1 cellular context compared by ENCODE assay signal in genomic region chr6:27630727-27631613, GRCh38.
TF ChIP-seq lines count a peak whose summit lies in the region.

No MANE protein-coding gene starts in this region.

TF ChIP-seq in K562, 482 proteins besides CTCF, POLR2A, EP300 and RAD21 (continued from another document and continues in another):
- peak; percentile 56 for TF ChIP-seq CREB3 (tag; conservative IDR thresholded peaks at IDR 0.05; ENCODE audit: low read depth)
- TF ChIP-seq ZNF518B (CRISPR knock-in tag; IDR thresholded peaks at IDR 0.05): no peak
- no peak for TF ChIP-seq USF2 (CRISPR knock-in tag; IDR thresholded peaks at IDR 0.05)
- no peak for TF ChIP-seq ETS2 (tag; IDR thresholded peaks at IDR 0.05; ENCODE audit: borderline replicate concordance, poor library complexity, severe bottlenecking)
- TF ChIP-seq ZNF224 (CRISPR knock-in tag; IDR thresholded peaks at IDR 0.05): peak; percentile 93
- TF ChIP-seq TCF7L2 (IDR thresholded peaks at IDR 0.05; ENCODE audit: low read depth, low read length): no peak
- peak; percentile 77; the same call in 1 of the 2 replicates for TF ChIP-seq ZBTB49 (CRISPR knock-in tag; IDR thresholded peaks at IDR 0.05; ENCODE audit: borderline replicate concordance)
- TF ChIP-seq NFRKB (IDR thresholded peaks at IDR 0.05; ENCODE audit: low read depth): no peak
- TF ChIP-seq ZBTB11 (CRISPR knock-in tag; IDR thresholded peaks at IDR 0.05): 0 out of 6 replicates have a peak, but pooled peaks of 1 of the 3 experiments have one; percentile 41
- TF ChIP-seq ZNF449 (CRISPR knock-in tag; IDR thresholded peaks at IDR 0.05): peak; percentile 26; the same call in 1 of the 2 replicates
- TF ChIP-seq PHF21A (IDR thresholded peaks at IDR 0.05; ENCODE audit: borderline replicate concordance, low read depth): 0 out of 2 replicates have a peak, but pooled peaks have one; percentile 47
- TF ChIP-seq PPARD (CRISPR knock-in tag; IDR thresholded peaks at IDR 0.05): no peak
- peak; percentile 36; the same call in 1 of the 2 replicates for TF ChIP-seq TCF3 (CRISPR knock-in tag; IDR thresholded peaks at IDR 0.05)
- no peak for TF ChIP-seq GTF2B (IDR thresholded peaks at IDR 0.05; ENCODE audit: extremely low read depth, insufficient read length)
- TF ChIP-seq PML (IDR thresholded peaks at IDR 0.05; ENCODE audit: low read length): no peak; the same call in 1 of the 2 replicates
- peak; percentile 55 to 84; a peak in 2 of 4 replicates for TF ChIP-seq FOXK2 (conservative IDR thresholded peaks at IDR 0.05 in 1 of 2, IDR thresholded peaks at IDR 0.05 in 1 of 2; ENCODE audit: low read depth in 2 of 2)
- TF ChIP-seq EGR1 (conservative IDR thresholded peaks at IDR 0.05): no peak
- no peak for TF ChIP-seq XRCC3 (IDR thresholded peaks at IDR 0.05)
- TF ChIP-seq SMAD3 (CRISPR knock-in tag; conservative IDR thresholded peaks at IDR 0.05): no peak
- peak; percentile 58; the same call in 1 of the 2 replicates for TF ChIP-seq ZFX (CRISPR knock-in tag; IDR thresholded peaks at IDR 0.05)
- peak; percentile 96 for TF ChIP-seq MYC (IDR thresholded peaks at IDR 0.05; ENCODE audit: low read depth, low read length)
- peak; percentile 75; the same call in 1 of the 2 replicates for TF ChIP-seq MYC (CRISPR knock-in tag; IDR thresholded peaks at IDR 0.05; ENCODE audit: borderline replicate concordance, low read depth)
- no peak for TF ChIP-seq SAFB2 (IDR thresholded peaks at IDR 0.05; ENCODE audit: borderline replicate concordance, low read depth, low read length, severe bottlenecking)
- no peak for TF ChIP-seq ZNF239 (CRISPR knock-in tag; IDR thresholded peaks at IDR 0.05)
- TF ChIP-seq CEBPZ (IDR thresholded peaks at IDR 0.05; ENCODE audit: borderline replicate concordance, low read depth, low read length): no peak
- no peak for TF ChIP-seq ZC3H8 (IDR thresholded peaks at IDR 0.05)
- 0 out of 2 replicates have a peak, but pooled peaks have one; percentile 4 for TF ChIP-seq MITF (IDR thresholded peaks at IDR 0.05)
- TF ChIP-seq ZNF592 (IDR thresholded peaks at IDR 0.05): peak; percentile 97
- TF ChIP-seq ZKSCAN3 (CRISPR knock-in tag; IDR thresholded peaks at IDR 0.05): no peak
- peak; percentile 92; the same call in 1 of the 2 replicates for TF ChIP-seq KDM2B (CRISPR knock-in tag; IDR thresholded peaks at IDR 0.05)
- no peak for TF ChIP-seq SNAPC5 (CRISPR knock-in tag; IDR thresholded peaks at IDR 0.05)
- TF ChIP-seq ZNF408 (CRISPR knock-in tag; IDR thresholded peaks at IDR 0.05; ENCODE audit: low read depth): no peak
